Comparison of ENCODE assay signal across 12 cellular contexts in the genomic region with DNA sequence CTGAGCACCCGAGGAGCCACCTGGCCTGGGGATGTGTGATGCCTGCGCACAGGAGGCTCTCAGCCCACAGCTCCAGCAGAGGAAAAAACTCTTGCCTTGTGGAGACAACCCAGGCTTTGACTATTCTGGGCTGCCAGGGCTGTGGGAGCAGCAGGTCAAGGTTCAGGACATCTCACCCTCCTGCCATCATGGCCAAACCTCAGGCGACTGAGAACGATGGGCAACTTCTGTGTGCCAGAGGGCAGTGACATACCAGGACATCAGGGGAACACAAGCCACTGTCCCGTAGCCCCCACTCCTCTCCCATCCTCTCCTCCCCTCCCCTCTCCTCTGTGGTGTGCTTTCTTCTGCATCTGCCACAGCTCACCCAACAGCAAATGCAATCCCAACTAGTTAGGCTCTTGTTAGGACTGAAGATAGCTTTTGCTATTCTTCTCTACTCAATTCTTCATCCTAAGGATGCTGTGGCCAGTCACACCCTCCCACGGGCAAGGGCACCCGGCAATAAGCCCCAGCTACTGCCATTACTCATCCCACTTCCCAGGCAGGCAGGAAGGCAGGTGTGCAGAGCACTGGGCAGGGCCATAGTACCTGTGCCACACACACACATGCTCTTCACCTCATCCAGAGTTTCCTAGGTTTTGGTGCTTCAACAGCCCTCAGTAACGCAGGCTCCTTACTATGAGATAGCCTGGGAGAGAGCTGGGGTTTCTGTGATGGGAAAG. TPM values are rescaled to one million over a fixed set of nuclear protein-coding genes. Genes with fewer than 3 reads are reported as not detected.
A peak's percentile ranks its signal among the peaks of the same experiment; 100 is the strongest.
DNase-seq lines count a peak whose midpoint lies in the region; ATAC-seq and TF ChIP-seq lines count a peak whose summit lies in the region.
"Had no signal": no experiment of that assay in that cellular context is flagged by ENCODE, and none has a peak within 500 bp of the region (broad histone marks: within the 10 kb centered on the region; RNA-seq: fewer than 3 reads in every experiment).

No MANE protein-coding gene starts in this region.

- peaks cover 3% of the 10 kb centered on the region for H3K36me3 Mint-ChIP-seq in activated CD8-positive, alpha-beta T cell treated with anti-CD3 and anti-CD28 coated beads, Interleukin-2, amount 10 ng/mL, durations not matched to agents 7 days and 5 days (ENCODE audit: low read depth)

- peak; percentile 42 for DNase-seq in activated naive CD4-positive, alpha-beta T cell treated with Interleukin-2 at 50 U/mL for 16 hours
- DNase-seq in activated naive CD4-positive, alpha-beta T cell treated with anti-CD3 and anti-CD28 coated beads, Interleukin-2, amount 50 U/mL, for 16 hours: no peak
- DNase-seq in activated CD8-positive, alpha-beta T cell treated with anti-CD3 and anti-CD28 coated beads, Interleukin-2, amount 10 ng/mL, durations not matched to agents 7 days and 5 days: no peak
- peak; percentile 62 for DNase-seq in kidney tubule cell (ENCODE audit: low spot score)
- DNase-seq in thoracic aorta (ENCODE audit: low spot score): no peak
- DNase-seq in GM10248 (ENCODE audit: extremely low spot score): no peak
- no peak for DNase-seq in substantia nigra (lab: John Stamatoyannopoulos, UW)
- DNase-seq: GOT3, NCI-H226, SW 1271 had no signal

- no peaks in the 10 kb centered on the region for H3K27me3 ChIP-seq in thoracic aorta (replicated peaks; ENCODE audit: insufficient read depth)

- CTCF ChIA-PET in activated CD8-positive, alpha-beta T cell treated with anti-CD3 and anti-CD28 coated beads, Interleukin-2, amount 10 ng/mL, durations not matched to agents 7 days and 5 days (lab: Charles Lee): interaction anchor here (1.1 to 4.7 kb wide), 2 partner anchors 16 to 34 kb away, joined by 3 to 25 read pairs; no protein-coding TSS in a partner anchor
- CTCF ChIA-PET in GM10248 (lab: Yijun Ruan, JAX): interaction anchor here (0.9 to 6.7 kb wide), 4 partner anchors 9 to 44 kb away, joined by 3 to 38 read pairs (median 4); no protein-coding TSS in a partner anchor

- H3K27ac Mint-ChIP-seq in activated CD8-positive, alpha-beta T cell treated with anti-CD3 and anti-CD28 coated beads, Interleukin-2, amount 10 ng/mL, durations not matched to agents 7 days and 5 days: peak overlapping the region; percentile 90

- no peaks in the 10 kb centered on the region for H3K9me3 ChIP-seq in thoracic aorta

- H3K9me3 Mint-ChIP-seq in activated CD8-positive, alpha-beta T cell treated with anti-CD3 and anti-CD28 coated beads, Interleukin-2, amount 10 ng/mL, durations not matched to agents 7 days and 5 days (ENCODE audit: insufficient read depth): no peaks in the 10 kb centered on the region
- H3K9me3 Mint-ChIP-seq: neural crest cell had no signal

- H3K4me1 ChIP-seq in thoracic aorta (ENCODE audit: control insufficient read depth in 1 of 2, low read depth in 2 of 2): peaks cover 83 to 100% of the 10 kb centered on the region in 2 donors

- H3K36me3 ChIP-seq in thoracic aorta: no peaks in the 10 kb centered on the region

- POLR2A ChIA-PET in activated CD8-positive, alpha-beta T cell treated with anti-CD3 and anti-CD28 coated beads, Interleukin-2, amount 10 ng/mL, durations not matched to agents 7 days and 5 days (lab: Charles Lee): interaction anchor here (0.6 to 0.8 kb wide), 2 partner anchors 23 to 32 kb away, joined by 3 read pairs; no protein-coding TSS in a partner anchor
- POLR2A ChIA-PET in GM10248 (lab: Yijun Ruan, JAX): interaction anchor here (0.6 kb wide), 1 partner anchor 43 kb away, joined by 4 read pairs; no protein-coding TSS in a partner anchor

- H3K4me1 Mint-ChIP-seq in activated CD8-positive, alpha-beta T cell treated with anti-CD3 and anti-CD28 coated beads, Interleukin-2, amount 10 ng/mL, durations not matched to agents 7 days and 5 days (ENCODE audit: low read depth): peaks cover 93% of the 10 kb centered on the region

- ATAC-seq in activated CD8-positive, alpha-beta T cell treated with anti-CD3 and anti-CD28 coated beads, Interleukin-2, amount 10 ng/mL, durations not matched to agents 7 days and 5 days: no peak
- ATAC-seq in thoracic aorta (ENCODE audit: insufficient number of reproducible peaks, low FRiP score, low read depth): no peak
- ATAC-seq in GM18867 (IDR thresholded peaks at IDR 0.05; ENCODE audit: unreplicated experiment): no peak

- H3K4me3 ChIP-seq in thoracic aorta: no peak overlapping the region

- H3K4me3 Mint-ChIP-seq in activated CD8-positive, alpha-beta T cell treated with anti-CD3 and anti-CD28 coated beads, Interleukin-2, amount 10 ng/mL, durations not matched to agents 7 days and 5 days: no peak overlapping the region
- H3K4me3 Mint-ChIP-seq: neural crest cell had no signal

- no peaks in the 10 kb centered on the region for H3K27me3 Mint-ChIP-seq in activated CD8-positive, alpha-beta T cell treated with anti-CD3 and anti-CD28 coated beads, Interleukin-2, amount 10 ng/mL, durations not matched to agents 7 days and 5 days (ENCODE audit: low read depth)

- H3K27ac ChIP-seq in thoracic aorta (peak overlapping the region; percentile 37 to 53), substantia nigra (ENCODE audit: low read depth, low read length, poor library complexity, severe bottlenecking) (no peak overlapping the region)

- no peak for TF ChIP-seq CTCF in thoracic aorta (IDR thresholded peaks at IDR 0.05)
- no peak for TF ChIP-seq CTCF in GM10248 (IDR thresholded peaks at IDR 0.05; ENCODE audit: control extremely low read depth, extremely low read depth, low read depth, missing control alignments)

RNA-seq across cellular contexts. Expression of a gene that starts 16.8 kb away (rescaled TPM):
- 10 to 100 TPM; 20.8 to 22.3 TPM for total RNA-seq in activated CD8-positive, alpha-beta T cell treated with anti-CD3 and anti-CD28 coated beads, Interleukin-2, amount 10 ng/mL, durations not matched to agents 7 days and 5 days
- 10 to 100 TPM; 28.3 to 35.0 TPM for total RNA-seq in thoracic aorta

RNA-seq across cellular contexts. Expression of a gene that starts 38.3 kb away (rescaled TPM):
- total RNA-seq in activated CD8-positive, alpha-beta T cell treated with anti-CD3 and anti-CD28 coated beads, Interleukin-2, amount 10 ng/mL, durations not matched to agents 7 days and 5 days: 100 to 1,000 TPM; 245 to 247 TPM
- total RNA-seq in thoracic aorta: 100 to 1,000 TPM; 237 to 446 TPM

RNA-seq across cellular contexts. Expression of a gene that starts 52.6 kb away (rescaled TPM):
- total RNA-seq in activated CD8-positive, alpha-beta T cell treated with anti-CD3 and anti-CD28 coated beads, Interleukin-2, amount 10 ng/mL, durations not matched to agents 7 days and 5 days: 100 to 1,000 TPM; 101 to 108 TPM
- total RNA-seq in thoracic aorta: 100 to 1,000 TPM in 1 of 2 donors, 10 to 100 TPM in 1; 99.6 to 174 TPM

Comparison
In these comparisons a context has a peak if more than half of its experiments do, and no peak if none do; other contexts are left out.
1. DNase-seq: peak in activated naive CD4-positive, alpha-beta T cell treated with Interleukin-2 at 50 U/mL for 16 hours (single experiment) and kidney tubule cell (single experiment); none in activated naive CD4-positive, alpha-beta T cell treated with anti-CD3 and anti-CD28 coated beads, Interleukin-2, amount 50 U/mL, for 16 hours (single experiment), activated CD8-positive, alpha-beta T cell treated with anti-CD3 and anti-CD28 coated beads, Interleukin-2, amount 10 ng/mL, durations not matched to agents 7 days and 5 days (single experiment), thoracic aorta (single experiment), GM10248 (single experiment) and substantia nigra (0 of 49).